In the genomic region with DNA sequence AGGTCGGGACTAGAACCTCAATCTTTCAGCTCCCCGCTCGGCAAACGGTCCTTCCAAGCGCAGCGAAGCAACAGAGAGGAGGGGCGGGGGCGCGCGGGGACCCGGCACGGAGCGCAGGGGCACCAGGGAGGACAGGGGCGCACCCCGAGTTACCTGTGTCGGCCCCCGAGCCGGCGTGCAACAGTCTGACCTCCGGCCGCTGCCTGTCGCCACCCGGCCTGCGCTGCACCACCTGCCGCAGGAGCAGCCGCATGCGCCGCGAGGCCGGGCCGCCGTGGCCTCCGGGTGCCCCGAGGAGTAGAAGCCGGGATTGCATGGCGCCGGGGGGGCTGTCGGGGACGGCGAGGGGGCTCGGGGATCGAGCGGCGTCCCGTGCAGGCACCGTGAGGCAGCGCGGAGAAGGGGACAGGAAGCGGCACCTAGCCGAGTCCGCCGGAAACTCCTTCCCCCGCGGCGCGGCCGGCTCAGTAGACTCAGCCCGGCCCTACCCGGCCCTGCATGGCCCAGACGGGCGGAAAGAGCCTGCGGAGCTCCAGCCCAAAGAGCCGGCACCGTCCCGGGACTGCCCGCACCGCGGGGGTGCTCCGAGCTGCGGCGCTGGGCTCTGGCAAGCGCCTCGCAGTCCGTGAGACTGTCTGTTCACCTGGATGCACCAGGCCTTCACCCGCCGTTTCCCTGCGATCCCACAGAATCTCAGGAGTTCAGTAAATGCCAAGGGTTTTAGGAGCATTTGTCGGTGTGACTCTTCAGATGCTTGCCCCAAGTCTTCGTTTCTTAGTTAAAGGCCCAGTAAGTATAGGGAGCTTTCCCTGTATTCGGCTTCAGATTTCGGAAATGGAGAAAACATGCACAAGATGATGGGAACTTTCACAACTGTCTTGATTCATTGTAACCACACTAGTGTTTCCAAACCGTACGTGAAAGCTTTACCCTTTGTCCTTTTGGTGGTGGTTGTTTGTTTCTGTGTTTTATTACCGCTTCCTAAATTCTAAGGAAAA, we compare ENCODE assay signal across 1 cellular context.
A peak's percentile ranks its signal among the peaks of the same experiment; 100 is the strongest.
TF ChIP-seq lines count a peak whose summit lies in the region.

A gene (minus strand): TSS at position 410 of the 998 bp plus-strand sequence. CDS start 94 bp downstream, at position 316.

TF ChIP-seq in H1, 55 proteins besides CTCF, POLR2A, EP300 and RAD21 (continues in another document):
- TF ChIP-seq TCF12 (IDR thresholded peaks at IDR 0.05; ENCODE audit: low read depth, low read length) (no peak), GABPA (IDR thresholded peaks at IDR 0.05; ENCODE audit: borderline replicate concordance, insufficient read depth, low read length) (peak; percentile 94), CBX8 (IDR thresholded peaks at IDR 0.05; ENCODE audit: borderline replicate concordance, low read depth, low read length) (no peak), KDM5A (IDR thresholded peaks at IDR 0.05; ENCODE audit: low read length) (peak; percentile 69; the same call in 1 of the 2 replicates), RNF2 (IDR thresholded peaks at IDR 0.05; ENCODE audit: borderline replicate concordance, low read depth, low read length, missing control alignments, poor library complexity, severe bottlenecking) (no peak), ZNF274 (IDR thresholded peaks at IDR 0.05; ENCODE audit: borderline replicate concordance, extremely low read depth, low read length) (no peak), SAP30 (IDR thresholded peaks at IDR 0.05; ENCODE audit: insufficient read depth, insufficient replicate concordance, low read length) (no peak), POLR2AphosphoS5 (IDR thresholded peaks at IDR 0.05; ENCODE audit: low read depth, low read length) (peak; percentile 61; the same call in 1 of the 2 replicates), MAFK (IDR thresholded peaks at IDR 0.05; ENCODE audit: low read depth, low read length) (no peak), YY1 (IDR thresholded peaks at IDR 0.05; ENCODE audit: low read depth, low read length) (no peak; the same call in 1 of the 2 replicates), CTBP2 (IDR thresholded peaks at IDR 0.05; ENCODE audit: borderline replicate concordance, insufficient read depth, insufficient read length, low read length) (no peak), EGR1 (IDR thresholded peaks at IDR 0.05; ENCODE audit: borderline replicate concordance, low read depth, low read length) (no peak; the same call in 1 of the 2 replicates), BCL11A (IDR thresholded peaks at IDR 0.05; ENCODE audit: low read depth in 2 of 2, low read length in 2 of 2) (no peak), TEAD4 (IDR thresholded peaks at IDR 0.05; ENCODE audit: low read depth, low read length) (no peak), JUN (IDR thresholded peaks at IDR 0.05; ENCODE audit: low read depth, low read length) (no peak), CREB1 (IDR thresholded peaks at IDR 0.05) (no peak), POU5F1 (IDR thresholded peaks at IDR 0.05; ENCODE audit: low read depth, low read length) (no peak), FOSL1 (IDR thresholded peaks at IDR 0.05; ENCODE audit: insufficient read depth, low read depth, low read length) (no peak), CBX5 (IDR thresholded peaks at IDR 0.05; ENCODE audit: low read depth, low read length) (no peak), TAF1 (IDR thresholded peaks at IDR 0.05; ENCODE audit: low read depth, low read length) (peak; percentile 93), BACH1 (IDR thresholded peaks at IDR 0.05; ENCODE audit: low read length) (no peak), RBBP5 (IDR thresholded peaks at IDR 0.05; ENCODE audit: borderline replicate concordance, low read depth, low read length) (peak; percentile 89), SP2 (IDR thresholded peaks at IDR 0.05; ENCODE audit: low read length) (no peak), KDM1A (IDR thresholded peaks at IDR 0.05; ENCODE audit: borderline replicate concordance, low read length) (peak; percentile 84), BRCA1 (IDR thresholded peaks at IDR 0.05; ENCODE audit: low read depth, low read length) (no peak; the same call in 1 of the 2 replicates), CHD1 (IDR thresholded peaks at IDR 0.05; ENCODE audit: low read depth, low read length) (no peak), CEBPB (IDR thresholded peaks at IDR 0.05; ENCODE audit: low read depth, low read length) (no peak), RXRA (IDR thresholded peaks at IDR 0.05; ENCODE audit: insufficient read depth, low read depth, low read length) (no peak), SP1 (IDR thresholded peaks at IDR 0.05; ENCODE audit: low read depth, low read length) (no peak), SUZ12 (IDR thresholded peaks at IDR 0.05; ENCODE audit: low read length) (no peak), HDAC6 (IDR thresholded peaks at IDR 0.05; ENCODE audit: low read depth, low read length) (no peak), NANOG (IDR thresholded peaks at IDR 0.05; ENCODE audit: insufficient read depth, low read depth, low read length, poor library complexity, severe bottlenecking) (no peak), HDAC2 (IDR thresholded peaks at IDR 0.05; ENCODE audit: borderline replicate concordance in 1 of 2, low read depth in 2 of 2, low read length in 2 of 2) (no peak; a peak in 1 of 4 replicates), TBP (IDR thresholded peaks at IDR 0.05; ENCODE audit: low read depth, low read length) (peak; percentile 85), SIX5 (IDR thresholded peaks at IDR 0.05; ENCODE audit: low read depth, low read length) (0 out of 2 replicates have a peak, but pooled peaks have one; percentile 19), NRF1 (IDR thresholded peaks at IDR 0.05; ENCODE audit: low read depth, low read length) (no peak), CHD2 (IDR thresholded peaks at IDR 0.05; ENCODE audit: low read length) (no peak), GTF2F1 (IDR thresholded peaks at IDR 0.05; ENCODE audit: borderline replicate concordance, low read depth, low read length) (no peak), ASH2L (IDR thresholded peaks at IDR 0.05; ENCODE audit: low read length) (peak; percentile 98), SIN3A (conservative IDR thresholded peaks at IDR 0.05 in 1 of 2, IDR thresholded peaks at IDR 0.05 in 1 of 2; ENCODE audit: low read depth in 1 of 2, low read length in 2 of 2) (peak; percentile 32 to 64; a peak in 2 of 4 replicates), SP4 (IDR thresholded peaks at IDR 0.05; ENCODE audit: low read length) (no peak), SRF (IDR thresholded peaks at IDR 0.05; ENCODE audit: low read depth, low read length) (no peak), EZH2 (IDR thresholded peaks at IDR 0.05; ENCODE audit: low read depth, low read length, severe bottlenecking) (peak; percentile 33), JUND (IDR thresholded peaks at IDR 0.05; ENCODE audit: low read length) (no peak), RFX5 (IDR thresholded peaks at IDR 0.05; ENCODE audit: borderline replicate concordance, low read depth, low read length) (no peak), KDM4A (IDR thresholded peaks at IDR 0.05; ENCODE audit: low read depth, low read length, severe bottlenecking) (peak; percentile 35), SIRT6 (IDR thresholded peaks at IDR 0.05; ENCODE audit: low read length) (no peak), PHF8 (conservative IDR thresholded peaks at IDR 0.05; ENCODE audit: low read depth, low read length) (peak; percentile 91)
- TF ChIP-seq, protein P1, sequence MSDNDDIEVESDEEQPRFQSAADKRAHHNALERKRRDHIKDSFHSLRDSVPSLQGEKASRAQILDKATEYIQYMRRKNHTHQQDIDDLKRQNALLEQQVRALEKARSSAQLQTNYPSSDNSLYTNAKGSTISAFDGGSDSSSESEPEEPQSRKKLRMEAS (IDR thresholded peaks at IDR 0.05), result peak; percentile 87
- TF ChIP-seq, protein P2, sequence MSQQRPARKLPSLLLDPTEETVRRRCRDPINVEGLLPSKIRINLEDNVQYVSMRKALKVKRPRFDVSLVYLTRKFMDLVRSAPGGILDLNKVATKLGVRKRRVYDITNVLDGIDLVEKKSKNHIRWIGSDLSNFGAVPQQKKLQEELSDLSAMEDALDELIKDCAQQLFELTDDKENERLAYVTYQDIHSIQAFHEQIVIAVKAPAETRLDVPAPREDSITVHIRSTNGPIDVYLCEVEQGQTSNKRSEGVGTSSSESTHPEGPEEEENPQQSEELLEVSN (IDR thresholded peaks at IDR 0.05), result peak; percentile 84
- TF ChIP-seq, protein P3, sequence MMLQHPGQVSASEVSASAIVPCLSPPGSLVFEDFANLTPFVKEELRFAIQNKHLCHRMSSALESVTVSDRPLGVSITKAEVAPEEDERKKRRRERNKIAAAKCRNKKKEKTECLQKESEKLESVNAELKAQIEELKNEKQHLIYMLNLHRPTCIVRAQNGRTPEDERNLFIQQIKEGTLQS (IDR thresholded peaks at IDR 0.05; ENCODE audit: insufficient read depth, low read depth, low read length), result no peak
- TF ChIP-seq, protein P4, sequence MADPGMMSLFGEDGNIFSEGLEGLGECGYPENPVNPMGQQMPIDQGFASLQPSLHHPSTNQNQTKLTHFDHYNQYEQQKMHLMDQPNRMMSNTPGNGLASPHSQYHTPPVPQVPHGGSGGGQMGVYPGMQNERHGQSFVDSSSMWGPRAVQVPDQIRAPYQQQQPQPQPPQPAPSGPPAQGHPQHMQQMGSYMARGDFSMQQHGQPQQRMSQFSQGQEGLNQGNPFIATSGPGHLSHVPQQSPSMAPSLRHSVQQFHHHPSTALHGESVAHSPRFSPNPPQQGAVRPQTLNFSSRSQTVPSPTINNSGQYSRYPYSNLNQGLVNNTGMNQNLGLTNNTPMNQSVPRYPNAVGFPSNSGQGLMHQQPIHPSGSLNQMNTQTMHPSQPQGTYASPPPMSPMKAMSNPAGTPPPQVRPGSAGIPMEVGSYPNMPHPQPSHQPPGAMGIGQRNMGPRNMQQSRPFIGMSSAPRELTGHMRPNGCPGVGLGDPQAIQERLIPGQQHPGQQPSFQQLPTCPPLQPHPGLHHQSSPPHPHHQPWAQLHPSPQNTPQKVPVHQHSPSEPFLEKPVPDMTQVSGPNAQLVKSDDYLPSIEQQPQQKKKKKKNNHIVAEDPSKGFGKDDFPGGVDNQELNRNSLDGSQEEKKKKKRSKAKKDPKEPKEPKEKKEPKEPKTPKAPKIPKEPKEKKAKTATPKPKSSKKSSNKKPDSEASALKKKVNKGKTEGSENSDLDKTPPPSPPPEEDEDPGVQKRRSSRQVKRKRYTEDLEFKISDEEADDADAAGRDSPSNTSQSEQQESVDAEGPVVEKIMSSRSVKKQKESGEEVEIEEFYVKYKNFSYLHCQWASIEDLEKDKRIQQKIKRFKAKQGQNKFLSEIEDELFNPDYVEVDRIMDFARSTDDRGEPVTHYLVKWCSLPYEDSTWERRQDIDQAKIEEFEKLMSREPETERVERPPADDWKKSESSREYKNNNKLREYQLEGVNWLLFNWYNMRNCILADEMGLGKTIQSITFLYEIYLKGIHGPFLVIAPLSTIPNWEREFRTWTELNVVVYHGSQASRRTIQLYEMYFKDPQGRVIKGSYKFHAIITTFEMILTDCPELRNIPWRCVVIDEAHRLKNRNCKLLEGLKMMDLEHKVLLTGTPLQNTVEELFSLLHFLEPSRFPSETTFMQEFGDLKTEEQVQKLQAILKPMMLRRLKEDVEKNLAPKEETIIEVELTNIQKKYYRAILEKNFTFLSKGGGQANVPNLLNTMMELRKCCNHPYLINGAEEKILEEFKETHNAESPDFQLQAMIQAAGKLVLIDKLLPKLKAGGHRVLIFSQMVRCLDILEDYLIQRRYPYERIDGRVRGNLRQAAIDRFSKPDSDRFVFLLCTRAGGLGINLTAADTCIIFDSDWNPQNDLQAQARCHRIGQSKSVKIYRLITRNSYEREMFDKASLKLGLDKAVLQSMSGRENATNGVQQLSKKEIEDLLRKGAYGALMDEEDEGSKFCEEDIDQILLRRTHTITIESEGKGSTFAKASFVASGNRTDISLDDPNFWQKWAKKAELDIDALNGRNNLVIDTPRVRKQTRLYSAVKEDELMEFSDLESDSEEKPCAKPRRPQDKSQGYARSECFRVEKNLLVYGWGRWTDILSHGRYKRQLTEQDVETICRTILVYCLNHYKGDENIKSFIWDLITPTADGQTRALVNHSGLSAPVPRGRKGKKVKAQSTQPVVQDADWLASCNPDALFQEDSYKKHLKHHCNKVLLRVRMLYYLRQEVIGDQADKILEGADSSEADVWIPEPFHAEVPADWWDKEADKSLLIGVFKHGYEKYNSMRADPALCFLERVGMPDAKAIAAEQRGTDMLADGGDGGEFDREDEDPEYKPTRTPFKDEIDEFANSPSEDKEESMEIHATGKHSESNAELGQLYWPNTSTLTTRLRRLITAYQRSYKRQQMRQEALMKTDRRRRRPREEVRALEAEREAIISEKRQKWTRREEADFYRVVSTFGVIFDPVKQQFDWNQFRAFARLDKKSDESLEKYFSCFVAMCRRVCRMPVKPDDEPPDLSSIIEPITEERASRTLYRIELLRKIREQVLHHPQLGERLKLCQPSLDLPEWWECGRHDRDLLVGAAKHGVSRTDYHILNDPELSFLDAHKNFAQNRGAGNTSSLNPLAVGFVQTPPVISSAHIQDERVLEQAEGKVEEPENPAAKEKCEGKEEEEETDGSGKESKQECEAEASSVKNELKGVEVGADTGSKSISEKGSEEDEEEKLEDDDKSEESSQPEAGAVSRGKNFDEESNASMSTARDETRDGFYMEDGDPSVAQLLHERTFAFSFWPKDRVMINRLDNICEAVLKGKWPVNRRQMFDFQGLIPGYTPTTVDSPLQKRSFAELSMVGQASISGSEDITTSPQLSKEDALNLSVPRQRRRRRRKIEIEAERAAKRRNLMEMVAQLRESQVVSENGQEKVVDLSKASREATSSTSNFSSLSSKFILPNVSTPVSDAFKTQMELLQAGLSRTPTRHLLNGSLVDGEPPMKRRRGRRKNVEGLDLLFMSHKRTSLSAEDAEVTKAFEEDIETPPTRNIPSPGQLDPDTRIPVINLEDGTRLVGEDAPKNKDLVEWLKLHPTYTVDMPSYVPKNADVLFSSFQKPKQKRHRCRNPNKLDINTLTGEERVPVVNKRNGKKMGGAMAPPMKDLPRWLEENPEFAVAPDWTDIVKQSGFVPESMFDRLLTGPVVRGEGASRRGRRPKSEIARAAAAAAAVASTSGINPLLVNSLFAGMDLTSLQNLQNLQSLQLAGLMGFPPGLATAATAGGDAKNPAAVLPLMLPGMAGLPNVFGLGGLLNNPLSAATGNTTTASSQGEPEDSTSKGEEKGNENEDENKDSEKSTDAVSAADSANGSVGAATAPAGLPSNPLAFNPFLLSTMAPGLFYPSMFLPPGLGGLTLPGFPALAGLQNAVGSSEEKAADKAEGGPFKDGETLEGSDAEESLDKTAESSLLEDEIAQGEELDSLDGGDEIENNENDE (IDR thresholded peaks at IDR 0.05; ENCODE audit: insufficient replicate concordance, low read length), result peak; percentile 25
- TF ChIP-seq, protein P5, sequence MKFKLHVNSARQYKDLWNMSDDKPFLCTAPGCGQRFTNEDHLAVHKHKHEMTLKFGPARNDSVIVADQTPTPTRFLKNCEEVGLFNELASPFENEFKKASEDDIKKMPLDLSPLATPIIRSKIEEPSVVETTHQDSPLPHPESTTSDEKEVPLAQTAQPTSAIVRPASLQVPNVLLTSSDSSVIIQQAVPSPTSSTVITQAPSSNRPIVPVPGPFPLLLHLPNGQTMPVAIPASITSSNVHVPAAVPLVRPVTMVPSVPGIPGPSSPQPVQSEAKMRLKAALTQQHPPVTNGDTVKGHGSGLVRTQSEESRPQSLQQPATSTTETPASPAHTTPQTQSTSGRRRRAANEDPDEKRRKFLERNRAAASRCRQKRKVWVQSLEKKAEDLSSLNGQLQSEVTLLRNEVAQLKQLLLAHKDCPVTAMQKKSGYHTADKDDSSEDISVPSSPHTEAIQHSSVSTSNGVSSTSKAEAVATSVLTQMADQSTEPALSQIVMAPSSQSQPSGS (IDR thresholded peaks at IDR 0.05; ENCODE audit: low read length), result no peak
- TF ChIP-seq, protein P6, sequence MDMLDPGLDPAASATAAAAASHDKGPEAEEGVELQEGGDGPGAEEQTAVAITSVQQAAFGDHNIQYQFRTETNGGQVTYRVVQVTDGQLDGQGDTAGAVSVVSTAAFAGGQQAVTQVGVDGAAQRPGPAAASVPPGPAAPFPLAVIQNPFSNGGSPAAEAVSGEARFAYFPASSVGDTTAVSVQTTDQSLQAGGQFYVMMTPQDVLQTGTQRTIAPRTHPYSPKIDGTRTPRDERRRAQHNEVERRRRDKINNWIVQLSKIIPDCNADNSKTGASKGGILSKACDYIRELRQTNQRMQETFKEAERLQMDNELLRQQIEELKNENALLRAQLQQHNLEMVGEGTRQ (IDR thresholded peaks at IDR 0.05; ENCODE audit: low read length), result no peak
